ENCODE assay signal across 32 cellular contexts in genomic region chr4:48008021-48008596, GRCh38. TPM values are rescaled to one million over a fixed set of nuclear protein-coding genes. Genes with fewer than 3 reads are reported as not detected.
DNase-seq lines count a peak whose midpoint lies in the region; ATAC-seq, FAIRE-seq and TF ChIP-seq lines count a peak whose summit lies in the region.
"Had no signal": no experiment of that assay in that cellular context is flagged by ENCODE, and none has a peak within 500 bp of the region (broad histone marks: within the 10 kb centered on the region; RNA-seq: fewer than 3 reads in every experiment).

No MANE protein-coding gene starts in this region.

- no TSS peak for BruUV-seq in HepG2 (replicated peaks; lab: Mats Ljungman, UMichigan)

- no peaks in the 10 kb centered on the region for H4K20me1 ChIP-seq in HepG2 (ENCODE audit: insufficient read depth, low read length)
- H4K20me1 ChIP-seq: BLaER1 had no signal

- H3K36me3 ChIP-seq in HepG2 (replicated peaks in 1 of 2; ENCODE audit: control insufficient read depth in 1 of 2, insufficient read depth in 2 of 2, low read length in 2 of 2) (no peaks in the 10 kb centered on the region), right lobe of liver (peaks cover 0 to 2% (median 1%) of the 10 kb centered on the region in 4 donors), pancreas (no peaks in the 10 kb centered on the region)
- H3K36me3 ChIP-seq: BLaER1, heart right ventricle, left lung, sigmoid colon, thoracic aorta, uterus had no signal

- DNase-seq in HepG2 (ENCODE audit: low spot score) (no peak), right lobe of liver (no peak), OCI-M1 (lab: John Stamatoyannopoulos, UW) (peak; percentile 55), choroid plexus epithelial cell (ENCODE audit: low read depth) (peak; percentile 11), pancreas (no peak), T-helper 9 cell (no peak), CD1c-positive myeloid dendritic cell (ENCODE audit: extremely low spot score) (no peak)
- DNase-seq: activated CD4-positive, alpha-beta memory T cell treated with anti-CD3 and anti-CD28 coated beads for 36 hours; activated CD8-positive, alpha-beta memory T cell treated with anti-CD3 and anti-CD28 coated beads, Interleukin-2, amount 50 U/mL, for 48 hours; effector CD8-positive, alpha-beta T cell; GOT3; heart right ventricle; left lung; NCI-H1092 treated with DMSO at 0.1 percent for 48 hours; NCI-H187 treated with DMSO at 0.1 percent for 48 hours; NCI-H345; NCI-H748 treated with DMSO at 0.1 percent for 48 hours; sigmoid colon; stimulated activated naive CD4-positive, alpha-beta T cell treated with Interleukin-2 at 50 U/mL for 16 hours; uterus had no signal

- TF ChIP-seq EP300 in HepG2 (IDR thresholded peaks at IDR 0.05; ENCODE audit: low read depth in 2 of 2, low read length in 2 of 2) (no peak), HepG2 (CRISPR knock-in tag; IDR thresholded peaks at IDR 0.05; ENCODE audit: borderline replicate concordance) (no peak)

- H3K27me3 ChIP-seq in HepG2 (ENCODE audit: control insufficient read depth in 1 of 2, insufficient read depth in 2 of 2, low read length in 2 of 2) (no peaks in the 10 kb centered on the region), right lobe of liver (no peaks in the 10 kb centered on the region), pancreas (no peaks in the 10 kb centered on the region)
- H3K27me3 ChIP-seq: BLaER1, foreskin keratinocyte, heart right ventricle, left lung, sigmoid colon, uterus had no signal

- no peaks in the 10 kb centered on the region for H3K4me1 ChIP-seq in HepG2 (ENCODE audit: insufficient read depth, low read length)
- H3K4me1 ChIP-seq in right lobe of liver = no peaks in the 10 kb centered on the region
- H3K4me1 ChIP-seq in pancreas = no peaks in the 10 kb centered on the region
- H3K4me1 ChIP-seq: BLaER1, Caco-2, foreskin keratinocyte, left lung, sigmoid colon, uterus had no signal

- CTCF ChIA-PET in HepG2 (lab: Yijun Ruan, JAX; ENCODE audit: low intra/inter-chr PET ratio, low total read pairs) = no interaction called here

- ATAC-seq in HepG2 (no peak), right lobe of liver (no peak), pancreas (no peak), GM19463 (IDR thresholded peaks at IDR 0.05; ENCODE audit: unreplicated experiment) (no peak)
- ATAC-seq: foreskin keratinocyte; heart right ventricle; left lung; natural killer cell treated with Interleukin-12 subunit alpha and Interleukin-12 subunit beta and Interleukin-15 and Interleukin-18, amount 100 ng/mL, for 72 hours; Right ventricle myocardium inferior had no signal

- POLR2A ChIA-PET in HepG2 (lab: Yijun Ruan, JAX) = no interaction called here

- TF ChIP-seq POLR2A in HepG2 (IDR thresholded peaks at IDR 0.05; ENCODE audit: insufficient read depth in 1 of 2, low read depth in 2 of 2, low read length in 2 of 2) = no peak
- no peak for TF ChIP-seq POLR2A in right lobe of liver (IDR thresholded peaks at IDR 0.05)

- FAIRE-seq in HepG2 (lab: Jason Lieb, UNC) (no peak), pancreas (lab: Jason Lieb, UNC) (peak; percentile 39)
- FAIRE-seq: astrocyte, HTR-8/SVneo had no signal

- no peak overlapping the region for H2AFZ ChIP-seq in HepG2 (ENCODE audit: low read length)
- H2AFZ ChIP-seq: parathyroid adenoma had no signal

- no peak overlapping the region for H3K27ac ChIP-seq in HepG2 (ENCODE audit: extremely low read length, insufficient read depth, low read length)
- no peak overlapping the region for H3K27ac ChIP-seq in right lobe of liver
- H3K27ac ChIP-seq in pancreas = no peak overlapping the region
- H3K27ac ChIP-seq: BLaER1, foreskin keratinocyte, heart right ventricle, left lung, parathyroid adenoma, sigmoid colon, thoracic aorta, uterus had no signal

- H3K4me3 ChIP-seq in HepG2 (replicated peaks in 1 of 3; ENCODE audit: insufficient read depth in 1 of 3, low read depth in 2 of 3, low read length in 3 of 3) (no peak overlapping the region), right lobe of liver (no peak overlapping the region), choroid plexus epithelial cell (ENCODE audit: low read depth, low read length) (no peak overlapping the region), pancreas (no peak overlapping the region)
- H3K4me3 ChIP-seq: BLaER1, heart right ventricle, left lung, sigmoid colon, thoracic aorta, uterus had no signal

- H3K79me2 ChIP-seq in HepG2 (ENCODE audit: insufficient read depth, low read length) = no peaks in the 10 kb centered on the region
- H3K79me2 ChIP-seq: parathyroid adenoma had no signal

- H3K9ac ChIP-seq in HepG2 (ENCODE audit: insufficient read depth, low read depth, low read length) = no peak overlapping the region
- H3K9ac ChIP-seq: BLaER1, parathyroid adenoma had no signal

- in situ Hi-C loops in HepG2 (cut with HindIII; ENCODE audit: extremely low pct_ligation_motif_present, low pct_unique_long_range_greater_than_20kb) = no loop called here

- TF ChIP-seq CTCF in HepG2 (CRISPR knock-in tag; IDR thresholded peaks at IDR 0.05) = no peak
- no peak for TF ChIP-seq CTCF in right lobe of liver (IDR thresholded peaks at IDR 0.05)
- TF ChIP-seq CTCF in choroid plexus epithelial cell (conservative IDR thresholded peaks at IDR 0.05; ENCODE audit: low read depth, low read length) = no peak
- no peak for TF ChIP-seq CTCF in pancreas (IDR thresholded peaks at IDR 0.05)

- no peak for TF ChIP-seq RAD21 in HepG2 (CRISPR knock-in tag; IDR thresholded peaks at IDR 0.05)

- H3K9me3 ChIP-seq in HepG2 (ENCODE audit: low read length) (peaks cover 36% of the 10 kb centered on the region), right lobe of liver (peaks cover 0 to 4% (median 0%) of the 10 kb centered on the region in 4 donors), pancreas (no peaks in the 10 kb centered on the region)
- H3K9me3 ChIP-seq: thoracic aorta, uterus had no signal

- H3K4me2 ChIP-seq in HepG2 (ENCODE audit: low read depth, low read length) = no peak overlapping the region
- H3K4me2 ChIP-seq: BLaER1 had no signal

- intact Hi-C loops in HepG2 (cut with micrococcal nuclease; ENCODE audit: unreplicated experiment) (no loop called here), right lobe of liver (cut with DNase I) (no loop called here), pancreas (cut with DNase I) (no loop called here)

RNA-seq across cellular contexts. Expression of gene CNGA1, which starts 8.4 kb away (rescaled TPM):
- 0.22 TPM in 1 of 2 replicates, not detected in the other for total RNA-seq in HepG2 (2016; rRNA removed; fragmentation: Illumina TruSeq; extraction: Trizol)
- not detected in 2 replicates for total RNA-seq in HepG2 (2016; cell fraction: cytosol; rRNA removed; fragmentation: Illumina TruSeq; extraction: Trizol; ENCODE audit: low read depth)
- 0.15 and 0.48 TPM in 2 replicates for total RNA-seq in HepG2 (2016; cell fraction: insoluble cytoplasmic fraction; rRNA removed; fragmentation: Illumina TruSeq; extraction: Trizol)
- total RNA-seq in HepG2 (2016; cell fraction: membrane; rRNA removed; fragmentation: Illumina TruSeq; extraction: Trizol) = not detected in 2 replicates
- not detected in 2 replicates for total RNA-seq in HepG2 (2016; cell fraction: nucleus; rRNA removed; fragmentation: Illumina TruSeq; extraction: Trizol)
- 0.40 and 1.5 TPM in 2 replicates for polyA plus RNA-seq in HepG2 (2011; rRNA removed)
- 0.17 and 0.67 TPM in 2 replicates for polyA plus RNA-seq in HepG2 (2011; cell fraction: cytosol; rRNA removed)
- polyA plus RNA-seq in HepG2 (2011; cell fraction: nucleus; rRNA removed) = 0.58 and 0.59 TPM in 2 replicates
- 1.4 and 2.1 TPM in 2 replicates for polyA plus RNA-seq in HepG2 (2012)
- not detected in 2 replicates for polyA plus RNA-seq in HepG2 (2016; cell fraction: cytosol; fragmentation: Illumina TruSeq; extraction: Trizol; ENCODE audit: low read depth)
- not detected in 2 replicates for polyA plus RNA-seq in HepG2 (2016; cell fraction: insoluble cytoplasmic fraction; fragmentation: Illumina TruSeq; extraction: Trizol; ENCODE audit: low read depth)
- polyA plus RNA-seq in HepG2 (2016; cell fraction: membrane; fragmentation: Illumina TruSeq; extraction: Trizol; ENCODE audit: low read depth) = not detected in 2 replicates
- not detected in 2 replicates for polyA plus RNA-seq in HepG2 (2016; cell fraction: nucleus; fragmentation: Illumina TruSeq; extraction: Trizol; ENCODE audit: insufficient read depth, low read depth)
- 3.2 TPM in 1 of 2 replicates, not detected in the other for polyA minus RNA-seq in HepG2 (2011; rRNA and poly(A)+ RNA removed; ENCODE audit: low replicate concordance)
- polyA minus RNA-seq in HepG2 (2011; cell fraction: cytosol; rRNA and poly(A)+ RNA removed) = 2.0 TPM in 1 of 2 replicates, not detected in the other
- 1.3 and 2.9 TPM in 2 replicates for polyA minus RNA-seq in HepG2 (2011; cell fraction: nucleus; rRNA and poly(A)+ RNA removed)
- 10 to 100 TPM in 4 of 6 experiments, 1 to 10 TPM in 2; 8.1 to 14.9 (median 11.1) TPM for total RNA-seq in right lobe of liver
- 1 to 10 TPM in 3 of 6 donors, under 1 TPM in 3; 0.67 to 3.2 (median 1.3) TPM for total RNA-seq in pancreas
- 1 to 10 TPM in 1 of 2 donors, under 1 TPM in 1; 0.99 to 2.1 TPM for polyA plus RNA-seq in pancreas
- total RNA-seq: activated T-helper 2 cell treated with anti-CD3 and anti-CD28 coated beads, Interferon-gamma antibody, Interleukin-2, Interleukin-4, amounts not matched to agents 10 μg/mL and 5 μg/mL and 100 μg/mL, durations not matched to agents 14 hours and 24 hours and 36 hours; astrocyte; mononuclear cell; natural killer cell treated with Interleukin-12 subunit alpha and Interleukin-12 subunit beta and Interleukin-15 and Interleukin-18, amount 100 ng/mL, for 72 hours; Right ventricle myocardium inferior had no signal

RNA-seq across cellular contexts. Expression of gene NIPAL1, which starts 8.5 kb away (rescaled TPM):
- total RNA-seq in HepG2 (2016; rRNA removed; fragmentation: Illumina TruSeq; extraction: Trizol) = 1.4 and 1.6 TPM in 2 replicates
- 0.40 and 0.53 TPM in 2 replicates for total RNA-seq in HepG2 (2016; cell fraction: cytosol; rRNA removed; fragmentation: Illumina TruSeq; extraction: Trizol; ENCODE audit: low read depth)
- total RNA-seq in HepG2 (2016; cell fraction: insoluble cytoplasmic fraction; rRNA removed; fragmentation: Illumina TruSeq; extraction: Trizol) = 1.4 and 1.5 TPM in 2 replicates
- total RNA-seq in HepG2 (2016; cell fraction: membrane; rRNA removed; fragmentation: Illumina TruSeq; extraction: Trizol) = 0.76 and 0.96 TPM in 2 replicates
- total RNA-seq in HepG2 (2016; cell fraction: nucleus; rRNA removed; fragmentation: Illumina TruSeq; extraction: Trizol) = 2.5 TPM in 2 replicates
- 2.8 and 3.4 TPM in 2 replicates for polyA plus RNA-seq in HepG2 (2011; rRNA removed)
- polyA plus RNA-seq in HepG2 (2011; cell fraction: cytosol; rRNA removed) = 1.3 and 2.6 TPM in 2 replicates
- polyA plus RNA-seq in HepG2 (2011; cell fraction: nucleus; rRNA removed) = 1.00 and 1.7 TPM in 2 replicates
- polyA plus RNA-seq in HepG2 (2012) = 4.2 and 4.9 TPM in 2 replicates
- polyA plus RNA-seq in HepG2 (2016; cell fraction: cytosol; fragmentation: Illumina TruSeq; extraction: Trizol; ENCODE audit: low read depth) = 0.06 and 0.17 TPM in 2 replicates
- polyA plus RNA-seq in HepG2 (2016; cell fraction: insoluble cytoplasmic fraction; fragmentation: Illumina TruSeq; extraction: Trizol; ENCODE audit: low read depth) = 0.99 and 1.5 TPM in 2 replicates
- 0.37 and 0.52 TPM in 2 replicates for polyA plus RNA-seq in HepG2 (2016; cell fraction: membrane; fragmentation: Illumina TruSeq; extraction: Trizol; ENCODE audit: low read depth)
- polyA plus RNA-seq in HepG2 (2016; cell fraction: nucleus; fragmentation: Illumina TruSeq; extraction: Trizol; ENCODE audit: insufficient read depth, low read depth) = 1.5 and 2.3 TPM in 2 replicates
- polyA minus RNA-seq in HepG2 (2011; rRNA and poly(A)+ RNA removed; ENCODE audit: low replicate concordance) = 1.9 and 3.2 TPM in 2 replicates
- 1.2 and 2.7 TPM in 2 replicates for polyA minus RNA-seq in HepG2 (2011; cell fraction: cytosol; rRNA and poly(A)+ RNA removed)
- polyA minus RNA-seq in HepG2 (2011; cell fraction: nucleus; rRNA and poly(A)+ RNA removed) = 2.5 and 5.0 TPM in 2 replicates
- total RNA-seq in right lobe of liver = 10 to 100 TPM in 2 of 6 experiments, 1 to 10 TPM in 4; 4.8 to 11.9 (median 7.6) TPM
- 1 to 10 TPM; 2.2 to 4.4 (median 2.5) TPM for total RNA-seq in pancreas
- polyA plus RNA-seq in pancreas = 1 to 10 TPM in 1 of 2 donors, under 1 TPM in 1; 0.96 to 1.3 TPM

Comparison
In these comparisons a context has a peak if more than half of its experiments do, and no peak if none do; other contexts are left out.
1. DNase-seq: peak in OCI-M1 (single experiment) and choroid plexus epithelial cell (single experiment); none in HepG2 (single experiment), right lobe of liver (0 of 3), pancreas (0 of 6), T-helper 9 cell (single experiment) and CD1c-positive myeloid dendritic cell (single experiment).